In genomic region chr13:49044849-49045248, GRCh38 we compare ENCODE assay signal across 33 cellular contexts.
"Had no signal": no experiment of that assay in that cellular context is flagged by ENCODE, and none has a peak within 500 bp of the region (broad histone marks: within the 10 kb centered on the region; RNA-seq: fewer than 3 reads in every experiment).

No MANE protein-coding gene starts in this region.

- H3K27me3 Mint-ChIP-seq: activated T-cell treated with anti-CD3 and anti-CD28 coated beads, Interleukin-2, amount 50 U/mL, for 24 hours; naive B cell; progenitor cell of endocrine pancreas; stimulated activated naive CD8-positive, alpha-beta T cell treated with anti-CD3 and anti-CD28 coated beads, Interleukin-15, amount 100 ng/mL, for 72 hours; type B pancreatic cell had no signal

- DNase-seq: activated CD4-positive, alpha-beta T cell treated with anti-CD3 and anti-CD28 coated beads, Interleukin-2, amount 50 U/mL, for 1 hour; activated CD8-positive, alpha-beta memory T cell treated with anti-CD3 and anti-CD28 coated beads for 24 hours; activated CD8-positive, alpha-beta memory T cell treated with anti-CD3 and anti-CD28 coated beads, Interleukin-2, amount 50 U/mL, for 48 hours; activated naive CD4-positive, alpha-beta T cell; activated T-cell treated with anti-CD3 and anti-CD28 coated beads, Interleukin-2, amount 50 U/mL, for 24 hours; central memory CD4-positive, alpha-beta T cell; endodermal cell; foreskin fibroblast; heart left ventricle; hypothalamus; immature natural killer cell; kidney; left colon; naive B cell; nephron progenitor cell; stimulated activated CD4-positive, alpha-beta T cell treated with anti-CD3 and anti-CD28 coated beads, Interleukin-12 subunit alpha, Interleukin-12 subunit beta, amount 100 ng/mL, for 4 hours; stimulated activated CD4-positive, alpha-beta T cell treated with anti-CD3 and anti-CD28 coated beads, Interleukin-4, amount 100 ng/mL, for 1 hour; stimulated activated naive CD8-positive, alpha-beta T cell treated with anti-CD3 and anti-CD28 coated beads, Interleukin-15, amount 100 ng/mL, for 72 hours; substantia nigra; SW 1271; T1000; uterus; WERI-Rb-1 had no signal

- H3K27me3 ChIP-seq: breast epithelium, heart left ventricle, neutrophil, uterus had no signal

- H3K36me3 ChIP-seq: breast epithelium, uterus, WERI-Rb-1 had no signal

- H3K27ac ChIP-seq: breast epithelium, heart left ventricle, neutrophil, skin epidermis, uterus, WERI-Rb-1 had no signal

- H3K4me1 Mint-ChIP-seq: endodermal cell, nephron progenitor cell had no signal

- H3K27ac Mint-ChIP-seq: endodermal cell; mesothelial cell of epicardium; nephron progenitor cell; progenitor cell of endocrine pancreas; stimulated activated naive CD8-positive, alpha-beta T cell treated with anti-CD3 and anti-CD28 coated beads, Interleukin-15, amount 100 ng/mL, for 72 hours; T-helper 1 cell treated with Interleukin-12 subunit alpha and Interleukin-12 subunit beta and Interleukin-4 antibody, amounts not matched to agents 30 μg/mL and 1 μg/mL, for 36 hours; type B pancreatic cell had no signal

- H3K4me1 ChIP-seq: breast epithelium, heart left ventricle, uterus had no signal

- H3K4me3 Mint-ChIP-seq: activated T-cell treated with anti-CD3 and anti-CD28 coated beads, Interleukin-2, amount 50 U/mL, for 24 hours; endodermal cell; immature natural killer cell; mesothelial cell of epicardium; nephron progenitor cell; stimulated activated naive CD8-positive, alpha-beta T cell treated with anti-CD3 and anti-CD28 coated beads, Interleukin-15, amount 100 ng/mL, for 72 hours; T-helper 1 cell treated with Interleukin-12 subunit alpha and Interleukin-12 subunit beta and Interleukin-4 antibody, amounts not matched to agents 30 μg/mL and 1 μg/mL, for 36 hours; type B pancreatic cell had no signal

- H3K4me3 ChIP-seq: breast epithelium, heart left ventricle, skin epidermis, uterus had no signal

- ATAC-seq: activated CD4-positive, CD25-positive, alpha-beta regulatory T cell treated with anti-CD3 and anti-CD28 coated beads, Interleukin-2, amount 50 U/mL, for 24 hours; esophagus mucosa; heart left ventricle; left colon; sciatic nerve; stimulated activated naive CD8-positive, alpha-beta T cell treated with anti-CD3 and anti-CD28 coated beads, Interleukin-15, amount 100 ng/mL, for 72 hours had no signal

- H3K9me3 Mint-ChIP-seq: immature natural killer cell, type B pancreatic cell had no signal

- H3K9me3 ChIP-seq: breast epithelium, neutrophil, uterus had no signal
